8 cellular contexts compared by ENCODE assay signal in genomic region chr11:4610258-4610935, GRCh38. TPM values are rescaled to one million over a fixed set of nuclear protein-coding genes. Genes with fewer than 3 reads are reported as not detected.
DNase-seq lines count a peak whose midpoint lies in the region; ATAC-seq lines count a peak whose summit lies in the region.
"Had no signal": no experiment of that assay in that cellular context is flagged by ENCODE, and none has a peak within 500 bp of the region (broad histone marks: within the 10 kb centered on the region; RNA-seq: fewer than 3 reads in every experiment).

No MANE protein-coding gene starts in this region.

- no peaks in the 10 kb centered on the region for H3K27me3 Mint-ChIP-seq in activated T-cell treated with anti-CD3 and anti-CD28 coated beads, Interleukin-2, amount 50 U/mL, for 4 hours (ENCODE audit: low read depth)
- peaks cover 5% of the 10 kb centered on the region for H3K27me3 Mint-ChIP-seq in stimulated activated memory B cell treated with anti-CD40 and anti-IgM and Interleukin-4, amounts not matched to agents 10 μg/mL and 1 μg/mL and 100 μg/mL, for 72 hours

- no peaks in the 10 kb centered on the region for H3K36me3 Mint-ChIP-seq in activated T-cell treated with anti-CD3 and anti-CD28 coated beads, Interleukin-2, amount 50 U/mL, for 4 hours (ENCODE audit: insufficient read depth)
- peaks cover under 1% of the 10 kb centered on the region for H3K36me3 Mint-ChIP-seq in stimulated activated memory B cell treated with anti-CD40 and anti-IgM and Interleukin-4, amounts not matched to agents 10 μg/mL and 1 μg/mL and 100 μg/mL, for 72 hours

- H3K27ac Mint-ChIP-seq in stimulated activated memory B cell treated with anti-CD40 and anti-IgM and Interleukin-4, amounts not matched to agents 10 μg/mL and 1 μg/mL and 100 μg/mL, for 72 hours = peak overlapping the region; percentile 91

- no peaks in the 10 kb centered on the region for H3K9me3 Mint-ChIP-seq in activated T-cell treated with anti-CD3 and anti-CD28 coated beads, Interleukin-2, amount 50 U/mL, for 4 hours
- H3K9me3 Mint-ChIP-seq in stimulated activated memory B cell treated with anti-CD40 and anti-IgM and Interleukin-4, amounts not matched to agents 10 μg/mL and 1 μg/mL and 100 μg/mL, for 72 hours = no peaks in the 10 kb centered on the region
- H3K9me3 Mint-ChIP-seq: neural crest cell had no signal

- peaks cover 43% of the 10 kb centered on the region for H3K4me1 Mint-ChIP-seq in activated T-cell treated with anti-CD3 and anti-CD28 coated beads, Interleukin-2, amount 50 U/mL, for 4 hours (ENCODE audit: low read depth)
- peaks cover 34% of the 10 kb centered on the region for H3K4me1 Mint-ChIP-seq in stimulated activated memory B cell treated with anti-CD40 and anti-IgM and Interleukin-4, amounts not matched to agents 10 μg/mL and 1 μg/mL and 100 μg/mL, for 72 hours

- no peak for ATAC-seq in activated T-cell treated with anti-CD3 and anti-CD28 coated beads, Interleukin-2, amount 50 U/mL, for 4 hours
- ATAC-seq in stimulated activated memory B cell treated with anti-CD40 and anti-IgM and Interleukin-4, amounts not matched to agents 10 μg/mL and 1 μg/mL and 100 μg/mL, for 72 hours = no peak
- ATAC-seq in HG03196 (IDR thresholded peaks at IDR 0.05; ENCODE audit: unreplicated experiment) = no peak

- no peak for DNase-seq in activated T-cell treated with anti-CD3 and anti-CD28 coated beads, Interleukin-2, amount 50 U/mL, for 4 hours
- DNase-seq in activated T-cell treated with anti-CD3 and anti-CD28 coated beads, Interleukin-2, amount 50 U/mL, for 1 hour = no peak
- DNase-seq in amniotic epithelial cell (ENCODE audit: low read depth) = peak; percentile 6
- DNase-seq in NCI-H510A treated with DMSO at 0.1 percent for 48 hours (lab: John Stamatoyannopoulos, UW) = no peak

- H3K4me3 Mint-ChIP-seq in activated T-cell treated with anti-CD3 and anti-CD28 coated beads, Interleukin-2, amount 50 U/mL, for 4 hours = peak overlapping the region; percentile 66
- peak overlapping the region; percentile 66 for H3K4me3 Mint-ChIP-seq in stimulated activated memory B cell treated with anti-CD40 and anti-IgM and Interleukin-4, amounts not matched to agents 10 μg/mL and 1 μg/mL and 100 μg/mL, for 72 hours
- H3K4me3 Mint-ChIP-seq: neural crest cell had no signal

RNA-seq across cellular contexts. Expression of gene TRIM68, which starts 2.4 kb away (rescaled TPM):
- 1 to 10 TPM; 7.7 to 8.6 (median 8.1) TPM for total RNA-seq in activated T-cell treated with anti-CD3 and anti-CD28 coated beads, Interleukin-2, amount 50 U/mL, for 4 hours

RNA-seq across cellular contexts. Expression of gene OR52I1, which starts 16.6 kb away (rescaled TPM):
- not detected for total RNA-seq in activated T-cell treated with anti-CD3 and anti-CD28 coated beads, Interleukin-2, amount 50 U/mL, for 4 hours
- total RNA-seq: neural crest cell; T-helper 2 cell treated with Interferon-gamma antibody and Interleukin-4, amounts not matched to agents 100 ng/mL and 5 ng/mL, for 36 hours had no signal

RNA-seq across cellular contexts. Expression of gene OR51D1, which starts 26.9 kb away (rescaled TPM):
- not detected for total RNA-seq in activated T-cell treated with anti-CD3 and anti-CD28 coated beads, Interleukin-2, amount 50 U/mL, for 4 hours
- total RNA-seq: neural crest cell; T-helper 2 cell treated with Interferon-gamma antibody and Interleukin-4, amounts not matched to agents 100 ng/mL and 5 ng/mL, for 36 hours had no signal

RNA-seq across cellular contexts. Expression of gene OR52I2, which starts 28.9 kb away (rescaled TPM):
- not detected for total RNA-seq in activated T-cell treated with anti-CD3 and anti-CD28 coated beads, Interleukin-2, amount 50 U/mL, for 4 hours
- total RNA-seq: neural crest cell; T-helper 2 cell treated with Interferon-gamma antibody and Interleukin-4, amounts not matched to agents 100 ng/mL and 5 ng/mL, for 36 hours had no signal

RNA-seq across cellular contexts. Expression of gene OR51E1, which starts 33.4 kb away (rescaled TPM):
- total RNA-seq in activated T-cell treated with anti-CD3 and anti-CD28 coated beads, Interleukin-2, amount 50 U/mL, for 4 hours = not detected
- total RNA-seq: neural crest cell; T-helper 2 cell treated with Interferon-gamma antibody and Interleukin-4, amounts not matched to agents 100 ng/mL and 5 ng/mL, for 36 hours had no signal
